ENCODE assay signal across 15 cellular contexts in genomic region chr17:8522577-8522976, GRCh38.
DNase-seq lines count a peak whose midpoint lies in the region; ATAC-seq and TF ChIP-seq lines count a peak whose summit lies in the region.
"Had no signal": no experiment of that assay in that cellular context is flagged by ENCODE, and none has a peak within 500 bp of the region (broad histone marks: within the 10 kb centered on the region; RNA-seq: fewer than 3 reads in every experiment).

No MANE protein-coding gene starts in this region.

- TF ChIP-seq EP300 in transverse colon (IDR thresholded peaks at IDR 0.05; ENCODE audit: low read depth): no peak

- 78 to 89% methylated on average over 5 of the region's 5 CpGs for WGBS in transverse colon (ENCODE audit: low coverage in 1 of 2), 2 donors

- no peaks in the 10 kb centered on the region for H3K4me1 Mint-ChIP-seq in stimulated activated memory B cell treated with anti-CD40 and anti-IgM and Interleukin-4, amounts not matched to agents 10 μg/mL and 1 μg/mL and 100 μg/mL, for 72 hours
- H3K4me1 Mint-ChIP-seq: B cell had no signal

- H3K4me3 ChIP-seq in ascending aorta (no peak overlapping the region), transverse colon (no peak overlapping the region)
- H3K4me3 ChIP-seq: BLaER1 treated with 17β-estradiol and CSF1 and Interleukin-3, amounts not matched to agents 10 nM and 100 nM; GM12878; GM23248; HAP-1 had no signal

- no peak overlapping the region for H3K4me3 Mint-ChIP-seq in stimulated activated memory B cell treated with anti-CD40 and anti-IgM and Interleukin-4, amounts not matched to agents 10 μg/mL and 1 μg/mL and 100 μg/mL, for 72 hours
- H3K4me3 Mint-ChIP-seq: B cell; CD8-positive, alpha-beta T cell had no signal

- H3K27me3 Mint-ChIP-seq in stimulated activated memory B cell treated with anti-CD40 and anti-IgM and Interleukin-4, amounts not matched to agents 10 μg/mL and 1 μg/mL and 100 μg/mL, for 72 hours: no peaks in the 10 kb centered on the region
- H3K27me3 Mint-ChIP-seq: B cell had no signal

- no peaks in the 10 kb centered on the region for H3K9me3 Mint-ChIP-seq in stimulated activated memory B cell treated with anti-CD40 and anti-IgM and Interleukin-4, amounts not matched to agents 10 μg/mL and 1 μg/mL and 100 μg/mL, for 72 hours
- H3K9me3 Mint-ChIP-seq: CD8-positive, alpha-beta T cell had no signal

- TF ChIP-seq CTCF in ascending aorta (IDR thresholded peaks at IDR 0.05): no peak
- TF ChIP-seq CTCF in transverse colon (IDR thresholded peaks at IDR 0.05): no peak

- no peak overlapping the region for H3K27ac Mint-ChIP-seq in stimulated activated memory B cell treated with anti-CD40 and anti-IgM and Interleukin-4, amounts not matched to agents 10 μg/mL and 1 μg/mL and 100 μg/mL, for 72 hours
- H3K27ac Mint-ChIP-seq: B cell; CD8-positive, alpha-beta T cell had no signal

- intact Hi-C loops in ascending aorta (cut with DNase I): no loop called here
- intact Hi-C loops in head of caudate nucleus (cut with DNase I): no loop called here
- intact Hi-C loops in transverse colon (cut with DNase I; ENCODE audit: low total_unique reads): no loop called here

- H3K27ac ChIP-seq in ascending aorta (peak overlapping the region; percentile 51 to 52), transverse colon (no peak overlapping the region)
- H3K27ac ChIP-seq: BLaER1 treated with 17β-estradiol and CSF1 and Interleukin-3, amounts not matched to agents 10 nM and 100 nM; GM23248 had no signal

- peaks cover 71 to 75% of the 10 kb centered on the region in 2 donors for H3K36me3 ChIP-seq in ascending aorta
- H3K36me3 ChIP-seq in transverse colon: no peaks in the 10 kb centered on the region

- H3K9me3 ChIP-seq in ascending aorta (no peaks in the 10 kb centered on the region), transverse colon (no peaks in the 10 kb centered on the region)
- H3K9me3 ChIP-seq: BLaER1 treated with 17β-estradiol and CSF1 and Interleukin-3, amounts not matched to agents 10 nM and 100 nM; HAP-1 had no signal

- H3K36me3 Mint-ChIP-seq in stimulated activated memory B cell treated with anti-CD40 and anti-IgM and Interleukin-4, amounts not matched to agents 10 μg/mL and 1 μg/mL and 100 μg/mL, for 72 hours: peaks cover 2% of the 10 kb centered on the region
- H3K36me3 Mint-ChIP-seq: CD8-positive, alpha-beta T cell had no signal

- ATAC-seq in stimulated activated memory B cell treated with anti-CD40 and anti-IgM and Interleukin-4, amounts not matched to agents 10 μg/mL and 1 μg/mL and 100 μg/mL, for 72 hours: peak; percentile 31
- ATAC-seq: CD8-positive, alpha-beta T cell; GM12878 had no signal

- in situ Hi-C loops in transverse colon (cut with MboI; ENCODE audit: low pct_ligation_motif_present in 1 of 4, low pct_unique_long_range_greater_than_20kb in 1 of 4, low sequenced_read_pairs in 3 of 4): no loop called here

- no peaks in the 10 kb centered on the region for H3K27me3 ChIP-seq in ascending aorta
- no peaks in the 10 kb centered on the region for H3K27me3 ChIP-seq in transverse colon
- H3K27me3 ChIP-seq: BLaER1 treated with 17β-estradiol and CSF1 and Interleukin-3, amounts not matched to agents 10 nM and 100 nM had no signal

- peaks cover 9 to 45% of the 10 kb centered on the region in 2 donors for H3K4me1 ChIP-seq in ascending aorta
- H3K4me1 ChIP-seq in transverse colon: no peaks in the 10 kb centered on the region
- H3K4me1 ChIP-seq: BLaER1 treated with 17β-estradiol and CSF1 and Interleukin-3, amounts not matched to agents 10 nM and 100 nM; HAP-1 had no signal

- TF ChIP-seq POLR2A in transverse colon (IDR thresholded peaks at IDR 0.05): no peak

- DNase-seq in ascending aorta (ENCODE audit: low spot score in 2 of 2) (no peak), dermis microvascular lymphatic vessel endothelial cell (ENCODE audit: low read depth in 2 of 2) (peak; percentile 6 to 9), medulla oblongata (ENCODE audit: extremely low spot score) (no peak), head of caudate nucleus (no peak), transverse colon (no peak)
- DNase-seq: Calu3; CD8-positive, alpha-beta T cell; DMS79 treated with DMSO at 0.1 percent for 48 hours; GM23248; IMR-90 had no signal

Comparison
In these comparisons a context has a peak if more than half of its experiments do, and no peak if none do; other contexts are left out.
1. DNase-seq: peak in dermis microvascular lymphatic vessel endothelial cell (2 of 2); none in ascending aorta (0 of 2), medulla oblongata (single experiment), head of caudate nucleus (0 of 42) and transverse colon (single experiment).
2. H3K27ac ChIP-seq: peak in ascending aorta (2 of 2); none in transverse colon (0 of 4).